Comparison of ENCODE assay signal across 8 cellular contexts in genomic region chr17:47252766-47253512, GRCh38. TPM values are rescaled to one million over a fixed set of nuclear protein-coding genes. Genes with fewer than 3 reads are reported as not detected.
A peak's percentile ranks its signal among the peaks of the same experiment; 100 is the strongest.
DNase-seq lines count a peak whose midpoint lies in the region; ATAC-seq and TF ChIP-seq lines count a peak whose summit lies in the region.

No MANE protein-coding gene starts in this region.

- POLR2A ChIA-PET in Panc1 (lab: Charles Lee), result no interaction called here

- H3K4me3 ChIP-seq in GM08714 (ENCODE audit: low read length), result peak overlapping the region; percentile 70; the same call in 1 of the 2 replicates
- H3K4me3 ChIP-seq in Panc1 (ENCODE audit: low read depth in 2 of 2, low read length in 2 of 2), result peak overlapping the region; percentile 63 to 64
- H3K4me3 ChIP-seq in esophagus squamous epithelium, result peak overlapping the region; percentile 47 to 75 (median 59)
- H3K4me3 ChIP-seq in prostate gland, result peak overlapping the region; percentile 42 to 47

- TF ChIP-seq POLR2A in esophagus squamous epithelium (IDR thresholded peaks at IDR 0.05) (no peak), prostate gland (IDR thresholded peaks at IDR 0.05) (no peak)

- BruUV-seq in Panc1 (replicated peaks; lab: Mats Ljungman, UMichigan), result no TSS peak

- in situ Hi-C loops in Panc1 (cut with HindIII; ENCODE audit: low pct_unique_long_range_greater_than_20kb, low sequenced_read_pairs), result no loop called here

- WGBS in esophagus squamous epithelium, 2 donors, result 64 to 74% methylated on average over 10 of the region's 10 CpGs
- 67% methylated on average over 10 of the region's 10 CpGs for WGBS in prostate gland

- CTCF ChIA-PET in Panc1 (lab: Charles Lee), result no interaction called here

- H3K9me3 ChIP-seq in Panc1 (ENCODE audit: control insufficient read depth, insufficient read depth, low read depth, low read length), result no peaks in the 10 kb centered on the region
- no peaks in the 10 kb centered on the region for H3K9me3 ChIP-seq in esophagus squamous epithelium
- H3K9me3 ChIP-seq in prostate gland, result no peaks in the 10 kb centered on the region

- H3K27ac ChIP-seq in Panc1 (ENCODE audit: low read length) (peak overlapping the region; percentile 71; the same call in 1 of the 2 replicates), esophagus squamous epithelium (peak overlapping the region; percentile 32 to 86 (median 76)), prostate gland (no peak overlapping the region)

- intact Hi-C loops in Panc1 (cut with micrococcal nuclease; ENCODE audit: unreplicated experiment) (no loop called here), esophagus squamous epithelium (cut with DNase I) (no loop called here), prostate gland (cut with DNase I) (no loop called here)

- TF ChIP-seq CTCF in Panc1 (IDR thresholded peaks at IDR 0.05), result no peak
- TF ChIP-seq CTCF in esophagus squamous epithelium (IDR thresholded peaks at IDR 0.05), result no peak
- TF ChIP-seq CTCF in prostate gland (IDR thresholded peaks at IDR 0.05), result no peak

- H3K36me3 ChIP-seq in Panc1 (ENCODE audit: control insufficient read depth, insufficient read depth, low read length) (no peaks in the 10 kb centered on the region), esophagus squamous epithelium (no peaks in the 10 kb centered on the region), prostate gland (no peaks in the 10 kb centered on the region)

- ATAC-seq in Panc1 (no peak), GM19328 (IDR thresholded peaks at IDR 0.05; ENCODE audit: unreplicated experiment) (no peak)

- H3K27me3 ChIP-seq in Panc1 (ENCODE audit: control insufficient read depth, insufficient read depth, low read length) (no peaks in the 10 kb centered on the region), esophagus squamous epithelium (peaks cover 0 to 58% (median 0%) of the 10 kb centered on the region in 4 donors), prostate gland (replicated peaks; ENCODE audit: insufficient read depth) (no peaks in the 10 kb centered on the region)

- DNase-seq in Panc1 (ENCODE audit: low read depth, low spot score) (no peak), esophagus squamous epithelium (lab: John Stamatoyannopoulos, UW) (no peak), prostate gland (ENCODE audit: low spot score) (no peak), HK-2 (ENCODE audit: unreplicated experiment) (no peak), NCI-H2196 (lab: John Stamatoyannopoulos, UW; ENCODE audit: unreplicated experiment) (no peak), amygdala (lab: John Stamatoyannopoulos, UW) (no peak)

- peaks cover 17% of the 10 kb centered on the region for H3K4me1 ChIP-seq in Panc1 (ENCODE audit: control insufficient read depth, insufficient read depth, low read length)
- peaks cover 0 to 49% (median 7%) of the 10 kb centered on the region in 3 donors for H3K4me1 ChIP-seq in esophagus squamous epithelium
- H3K4me1 ChIP-seq in prostate gland (replicated peaks), result no peaks in the 10 kb centered on the region

RNA-seq across cellular contexts. Expression of gene ITGB3, which starts 0.7 kb away (rescaled TPM):
- total RNA-seq in Panc1 (2021; ENCODE audit: unreplicated experiment) (17.6 TPM), esophagus squamous epithelium (1 to 10 TPM in 2 of 4 donors, under 1 TPM in 2; 0.23 to 7.2 (median 2.8) TPM), prostate gland (10 to 100 TPM in 1 of 2 donors, 1 to 10 TPM in 1; 3.4 to 12.4 TPM)
- polyA plus RNA-seq in Panc1 (2012; ENCODE audit: insufficient read length), result 12.8 TPM

RNA-seq across cellular contexts. Expression of gene MYL4, which starts 43.8 kb away (rescaled TPM):
- 0.49 TPM for total RNA-seq in Panc1 (2021; ENCODE audit: unreplicated experiment)
- polyA plus RNA-seq in Panc1 (2012; ENCODE audit: insufficient read length), result not detected
- total RNA-seq in esophagus squamous epithelium, result not detected
- total RNA-seq in prostate gland, result 1 to 10 TPM in 1 of 2 donors, not detected in 1; 4.3 TPM

Comparison
In these comparisons a context has a peak if more than half of its experiments do, and no peak if none do; other contexts are left out.
1. H3K27ac ChIP-seq: peak in Panc1 (single experiment) and esophagus squamous epithelium (4 of 4); none in prostate gland (0 of 2).
2. Peak in every context shown above with its lines, with median percentiles within 50 percentile points of each other: H3K4me3 ChIP-seq.